ENCODE assay signal across 27 cellular contexts in genomic region chr12:56589783-56590182, GRCh38.
"Had no signal": no experiment of that assay in that cellular context is flagged by ENCODE, and none has a peak within 500 bp of the region (broad histone marks: within the 10 kb centered on the region; RNA-seq: fewer than 3 reads in every experiment).

No MANE protein-coding gene starts in this region.

- DNase-seq: activated CD4-positive, CD25-positive, alpha-beta regulatory T cell treated with anti-CD3 and anti-CD28 coated beads, Interleukin-2, amount 50 U/mL, for 72 hours; activated CD8-positive, alpha-beta memory T cell treated with anti-CD3 and anti-CD28 coated beads, Interleukin-2, amount 50 U/mL, for 4 hours; activated gamma-delta T cell treated with Interleukin-2 at 50 U/mL for 16 hours; activated naive CD4-positive, alpha-beta T cell treated with anti-CD3 and anti-CD28 coated beads, Interleukin-2, amount 50 U/mL, for 16 hours; activated T-cell treated with anti-CD3 and anti-CD28 coated beads, Interleukin-2, amount 50 U/mL, for 1 hour; amygdala; central memory CD4-positive, alpha-beta T cell; effector CD8-positive, alpha-beta T cell; occipital lobe; right lobe of liver; stimulated activated CD4-positive, alpha-beta T cell treated with anti-CD3 and anti-CD28 coated beads, Interleukin-12 subunit alpha, Interleukin-12 subunit beta, amount 100 ng/mL, for 4 hours; stimulated activated CD4-positive, alpha-beta T cell treated with anti-CD3 and anti-CD28 coated beads, Interleukin-4, amount 100 ng/mL, for 24 hours; stomach; T-helper 9 cell; thyroid gland; upper lobe of right lung had no signal

- H3K4me1 ChIP-seq: breast epithelium, neural progenitor cell, right lobe of liver had no signal

- H3K27ac Mint-ChIP-seq: activated CD4-positive, alpha-beta memory T cell treated with anti-CD3 and anti-CD28 coated beads for 36 hours; activated CD4-positive, alpha-beta T cell treated with anti-CD3 and anti-CD28 coated beads, Interleukin-2, amount 10 ng/mL, durations not matched to agents 24 days and 14 days; activated naive CD8-positive, alpha-beta T cell treated with anti-CD3 and anti-CD28 coated beads, Interleukin-2, amount 50 U/mL, for 24 hours; neural progenitor cell; stimulated activated memory B cell treated with anti-CD40 and anti-IgM and Interleukin-4, amounts not matched to agents 10 μg/mL and 1 μg/mL and 100 μg/mL, for 72 hours; T-helper 1 cell treated with Interleukin-12 subunit alpha and Interleukin-12 subunit beta and Interleukin-4 antibody, amounts not matched to agents 30 μg/mL and 1 μg/mL, for 36 hours had no signal

- ATAC-seq: gastroesophageal sphincter, upper lobe of right lung had no signal

- H3K27me3 Mint-ChIP-seq: activated CD4-positive, alpha-beta memory T cell treated with anti-CD3 and anti-CD28 coated beads for 36 hours; activated CD4-positive, alpha-beta T cell treated with anti-CD3 and anti-CD28 coated beads, Interleukin-2, amount 10 ng/mL, durations not matched to agents 24 days and 14 days; activated naive CD8-positive, alpha-beta T cell treated with anti-CD3 and anti-CD28 coated beads, Interleukin-2, amount 50 U/mL, for 24 hours; naive thymus-derived CD8-positive, alpha-beta T cell; stimulated activated memory B cell treated with anti-CD40 and anti-IgM and Interleukin-4, amounts not matched to agents 10 μg/mL and 1 μg/mL and 100 μg/mL, for 72 hours had no signal

- H3K27me3 ChIP-seq: breast epithelium, gastroesophageal sphincter, hepatocyte, neural progenitor cell, right lobe of liver, stomach, thyroid gland, upper lobe of right lung had no signal

- H3K27ac ChIP-seq: breast epithelium, hepatocyte, neural progenitor cell, right lobe of liver, stomach, upper lobe of right lung had no signal

- H3K9me3 Mint-ChIP-seq: activated CD4-positive, alpha-beta memory T cell treated with anti-CD3 and anti-CD28 coated beads for 36 hours; activated CD4-positive, alpha-beta T cell treated with anti-CD3 and anti-CD28 coated beads, Interleukin-2, amount 10 ng/mL, durations not matched to agents 24 days and 14 days; activated naive CD8-positive, alpha-beta T cell treated with anti-CD3 and anti-CD28 coated beads, Interleukin-2, amount 50 U/mL, for 24 hours; mesothelial cell of epicardium; naive thymus-derived CD8-positive, alpha-beta T cell; neural progenitor cell; stimulated activated memory B cell treated with anti-CD40 and anti-IgM and Interleukin-4, amounts not matched to agents 10 μg/mL and 1 μg/mL and 100 μg/mL, for 72 hours; T-helper 1 cell treated with Interleukin-12 subunit alpha and Interleukin-12 subunit beta and Interleukin-4 antibody, amounts not matched to agents 30 μg/mL and 1 μg/mL, for 36 hours had no signal

- H3K9me3 ChIP-seq: breast epithelium, gastroesophageal sphincter, right lobe of liver, stomach, thyroid gland, upper lobe of right lung had no signal

- H3K36me3 Mint-ChIP-seq: activated CD4-positive, alpha-beta memory T cell treated with anti-CD3 and anti-CD28 coated beads for 36 hours had no signal

- H3K4me1 Mint-ChIP-seq: stimulated activated memory B cell treated with anti-CD40 and anti-IgM and Interleukin-4, amounts not matched to agents 10 μg/mL and 1 μg/mL and 100 μg/mL, for 72 hours had no signal

- H3K4me3 ChIP-seq: breast epithelium, gastroesophageal sphincter, hepatocyte, neural progenitor cell, right lobe of liver, stomach, thyroid gland, upper lobe of right lung had no signal

- H3K36me3 ChIP-seq: neural progenitor cell, right lobe of liver had no signal

- H3K4me3 Mint-ChIP-seq: activated CD4-positive, alpha-beta memory T cell treated with anti-CD3 and anti-CD28 coated beads for 36 hours; activated CD4-positive, alpha-beta T cell treated with anti-CD3 and anti-CD28 coated beads, Interleukin-2, amount 10 ng/mL, durations not matched to agents 24 days and 14 days; activated naive CD8-positive, alpha-beta T cell treated with anti-CD3 and anti-CD28 coated beads, Interleukin-2, amount 50 U/mL, for 24 hours; mesothelial cell of epicardium; naive thymus-derived CD8-positive, alpha-beta T cell; neural progenitor cell; stimulated activated memory B cell treated with anti-CD40 and anti-IgM and Interleukin-4, amounts not matched to agents 10 μg/mL and 1 μg/mL and 100 μg/mL, for 72 hours; T-helper 1 cell treated with Interleukin-12 subunit alpha and Interleukin-12 subunit beta and Interleukin-4 antibody, amounts not matched to agents 30 μg/mL and 1 μg/mL, for 36 hours had no signal
